8 cellular contexts compared by ENCODE assay signal in genomic region chr1:200415693-200416593, GRCh38. TPM values are rescaled to one million over a fixed set of nuclear protein-coding genes. Genes with fewer than 3 reads are reported as not detected.
A peak's percentile ranks its signal among the peaks of the same experiment; 100 is the strongest.
DNase-seq lines count a peak whose midpoint lies in the region; ATAC-seq and TF ChIP-seq lines count a peak whose summit lies in the region.

No MANE protein-coding gene starts in this region.

- H3K4me3 ChIP-seq in AG04449 (ENCODE audit: low read depth, low read length), result no peak overlapping the region
- no peak overlapping the region for H3K4me3 ChIP-seq in breast epithelium
- no peak overlapping the region for H3K4me3 ChIP-seq in neutrophil (ENCODE audit: low read depth in 1 of 2, low read length in 1 of 2)

- H3K9me3 ChIP-seq in breast epithelium (no peaks in the 10 kb centered on the region), neutrophil (no peaks in the 10 kb centered on the region)

- TF ChIP-seq CTCF in AG04449 (IDR thresholded peaks at IDR 0.05; ENCODE audit: insufficient read depth, low read length, missing control alignments) (no peak), breast epithelium (IDR thresholded peaks at IDR 0.05) (no peak), neutrophil (IDR thresholded peaks at IDR 0.05) (no peak)

- DNase-seq in AG04449 (ENCODE audit: low read depth, low spot score) (peak; percentile 93), breast epithelium (ENCODE audit: low spot score in 2 of 2) (peak in 1 of 2 donors; percentile 69), pons (ENCODE audit: low spot score) (no peak), T-helper 1 cell (no peak), head of caudate nucleus (no peak)

- CTCF ChIA-PET in AG04449 (lab: Yijun Ruan, JAX), result interaction anchor here (1.3 kb wide), 1 partner anchor 73 kb away, joined by 5 read pairs; no protein-coding TSS in a partner anchor

- ATAC-seq in GM19468 (IDR thresholded peaks at IDR 0.05; ENCODE audit: extremely low read depth, unreplicated experiment), result peak; percentile 89
- peak; percentile 84 for ATAC-seq in HG03457 (IDR thresholded peaks at IDR 0.05; ENCODE audit: unreplicated experiment)

- no peaks in the 10 kb centered on the region for H3K27me3 ChIP-seq in breast epithelium
- no peaks in the 10 kb centered on the region for H3K27me3 ChIP-seq in neutrophil

- intact Hi-C loops in breast epithelium (cut with DNase I; ENCODE audit: low total_unique reads) (no loop called here), head of caudate nucleus (cut with DNase I) (no loop called here)

- peaks cover 0 to 8% of the 10 kb centered on the region in 2 donors for H3K4me1 ChIP-seq in breast epithelium
- peaks cover 9 to 15% of the 10 kb centered on the region in 2 experiments for H3K4me1 ChIP-seq in neutrophil (ENCODE audit: control insufficient read depth in 1 of 2, insufficient read depth in 1 of 2, low read depth in 1 of 2, low read length in 1 of 2)

- no peak for TF ChIP-seq POLR2A in breast epithelium (IDR thresholded peaks at IDR 0.05)

- H3K36me3 ChIP-seq in breast epithelium (no peaks in the 10 kb centered on the region), neutrophil (no peaks in the 10 kb centered on the region)

- POLR2A ChIA-PET in AG04449 (lab: Yijun Ruan, JAX), result interaction anchor here (0.7 to 1.3 kb wide), 5 partner anchors 36 to 102 kb away, joined by 3 to 4 read pairs (median 3); no protein-coding TSS in a partner anchor

- H3K27ac ChIP-seq in breast epithelium, result peak overlapping the region; percentile 64 to 72
- peak overlapping the region; percentile 16 for H3K27ac ChIP-seq in neutrophil

RNA-seq across cellular contexts. Expression of gene ZNF281, which starts 6.1 kb away (rescaled TPM):
- total RNA-seq in breast epithelium, result 10 to 100 TPM; 11.0 to 25.6 (median 16.1) TPM
